9 cellular contexts compared by ENCODE assay signal in genomic region chr9:131008909-131009618, GRCh38. TPM values are rescaled to one million over a fixed set of nuclear protein-coding genes. Genes with fewer than 3 reads are reported as not detected.
A peak's percentile ranks its signal among the peaks of the same experiment; 100 is the strongest.
DNase-seq lines count a peak whose midpoint lies in the region; ATAC-seq, FAIRE-seq and TF ChIP-seq lines count a peak whose summit lies in the region.
"Had no signal": no experiment of that assay in that cellular context is flagged by ENCODE, and none has a peak within 500 bp of the region (broad histone marks: within the 10 kb centered on the region; RNA-seq: fewer than 3 reads in every experiment).

Gene LAMC3, plus strand, starts transcription at chr9:131009174. Its CDS starts 41 bp downstream, at chr9:131009215.

- no peak within 1 kb of the TSS for H3K4me2 ChIP-seq in OCI-LY3 (ENCODE audit: low read length)

- peaks cover 5% of the 10 kb centered on the region; the same call in 1 of the 2 replicates for H3K4me1 ChIP-seq in OCI-LY3 (ENCODE audit: low read length)

- H3K36me3 ChIP-seq in OCI-LY3 (replicated peaks; ENCODE audit: low read depth, low read length), result no peaks in the 10 kb centered on the region

- H3K4me3 ChIP-seq in GM12875 (ENCODE audit: low read depth, low read length) (no peak within 1 kb of the TSS), OCI-LY3 (ENCODE audit: low read length) (no peak within 1 kb of the TSS), retinal pigment epithelial cell (ENCODE audit: low read length) (no peak within 1 kb of the TSS)

- TF ChIP-seq CTCF in GM12875 (IDR thresholded peaks at IDR 0.05; ENCODE audit: borderline replicate concordance, insufficient read depth, low read depth, low read length) (0 out of 2 replicates have a peak, but pooled peaks have one; percentile 15), OCI-LY3 (IDR thresholded peaks at IDR 0.05; ENCODE audit: low read depth, low read length) (0 out of 2 replicates have a peak, but pooled peaks have one; percentile 7), retinal pigment epithelial cell (conservative IDR thresholded peaks at IDR 0.05; ENCODE audit: low read depth, low read length) (peak; percentile 35)

- TF ChIP-seq POLR2A in GM18505 (IDR thresholded peaks at IDR 0.05; ENCODE audit: borderline replicate concordance, extremely low read depth, insufficient read depth, insufficient read length), result no peak

- no peak within 1 kb of the TSS for H3K27ac ChIP-seq in OCI-LY3 (ENCODE audit: low read length)

- no peak for FAIRE-seq in frontal cortex (lab: Jason Lieb, UNC)

- H3K79me2 ChIP-seq in OCI-LY3 (ENCODE audit: low read length), result no peaks in the 10 kb centered on the region

- no peak within 1 kb of the TSS for H3K9ac ChIP-seq in OCI-LY3 (ENCODE audit: low read length)

- 0 out of 2 replicates have a peak, but pooled peaks cover 2% of the 10 kb centered on the region for H3K27me3 ChIP-seq in OCI-LY3 (ENCODE audit: low read depth, low read length)

- H4K20me1 ChIP-seq in OCI-LY3 (ENCODE audit: insufficient read depth, low read length), result no peaks in the 10 kb centered on the region

- ATAC-seq in GM18505 (IDR thresholded peaks at IDR 0.05; ENCODE audit: unreplicated experiment), result no peak
- no peak for ATAC-seq in GM21367 (IDR thresholded peaks at IDR 0.05; ENCODE audit: unreplicated experiment)

- peak; percentile 55 to 58 for DNase-seq in frontal cortex (ENCODE audit: low spot score in 2 of 2)
- no peak for DNase-seq in retinal pigment epithelial cell (ENCODE audit: low read depth)
- DNase-seq in OCI-M2 (lab: John Stamatoyannopoulos, UW; ENCODE audit: unreplicated experiment), result no peak
- no peak for DNase-seq in NAMALWA (ENCODE audit: low spot score)

- no peaks in the 10 kb centered on the region for H3K9me3 ChIP-seq in OCI-LY3 (ENCODE audit: insufficient read depth, low read length)

- H2AFZ ChIP-seq in OCI-LY3 (ENCODE audit: low read depth, low read length), result no peak within 1 kb of the TSS

RNA-seq across cellular contexts. Expression of gene LAMC3, which starts in this region (rescaled TPM):
- total RNA-seq in frontal cortex, result 2.4 TPM
- total RNA-seq: M059J had no signal

Comparison
In these comparisons a context has a peak if more than half of its experiments do, and no peak if none do; other contexts are left out.
1. DNase-seq: peak in frontal cortex (2 of 2); none in retinal pigment epithelial cell (single experiment), OCI-M2 (single experiment) and NAMALWA (single experiment).
2. Peak in every context shown above with its lines, with median percentiles within 50 percentile points of each other: CTCF ChIP-seq.